ENCODE assay signal across 18 cellular contexts in genomic region chr7:51222916-51223315, GRCh38.
DNase-seq lines count a peak whose midpoint lies in the region; ATAC-seq and TF ChIP-seq lines count a peak whose summit lies in the region.
"Had no signal": no experiment of that assay in that cellular context is flagged by ENCODE, and none has a peak within 500 bp of the region (broad histone marks: within the 10 kb centered on the region; RNA-seq: fewer than 3 reads in every experiment).

No MANE protein-coding gene starts in this region.

- H3K4me3 ChIP-seq in coronary artery: no peak overlapping the region
- no peak overlapping the region for H3K4me3 ChIP-seq in sigmoid colon
- H3K4me3 ChIP-seq in aorta (ENCODE audit: low read length in 2 of 2): no peak overlapping the region
- H3K4me3 ChIP-seq: SJSA1 had no signal

- no peaks in the 10 kb centered on the region for H3K36me3 ChIP-seq in sigmoid colon
- no peaks in the 10 kb centered on the region for H3K36me3 ChIP-seq in aorta (ENCODE audit: control insufficient read depth in 1 of 2, insufficient read depth in 2 of 2, low read length in 1 of 2)
- H3K36me3 ChIP-seq: SJSA1 had no signal

- 77 to 88% methylated on average over 10 of the region's 10 CpGs for WGBS in sigmoid colon, 2 donors
- 85 to 87% methylated on average over 10 of the region's 10 CpGs for WGBS in aorta, 2 donors

- POLR2A ChIA-PET in activated CD8-positive, alpha-beta T cell treated with anti-CD3 and anti-CD28 coated beads, Interleukin-2, amount 10 ng/mL, durations not matched to agents 7 days and 5 days (lab: Charles Lee): no interaction called here

- no peaks in the 10 kb centered on the region for H3K36me3 Mint-ChIP-seq in activated CD8-positive, alpha-beta memory T cell treated with anti-CD3 and anti-CD28 coated beads, Interleukin-2, amount 10 ng/mL, durations not matched to agents 7 days and 5 days
- no peaks in the 10 kb centered on the region for H3K36me3 Mint-ChIP-seq in activated CD8-positive, alpha-beta T cell treated with anti-CD3 and anti-CD28 coated beads, Interleukin-2, amount 10 ng/mL, durations not matched to agents 7 days and 5 days (ENCODE audit: low read depth)
- H3K36me3 Mint-ChIP-seq: CD8-positive, alpha-beta memory T cell had no signal

- no peaks in the 10 kb centered on the region for H3K4me1 Mint-ChIP-seq in activated CD8-positive, alpha-beta memory T cell treated with anti-CD3 and anti-CD28 coated beads, Interleukin-2, amount 10 ng/mL, durations not matched to agents 7 days and 5 days
- no peaks in the 10 kb centered on the region for H3K4me1 Mint-ChIP-seq in activated CD8-positive, alpha-beta T cell treated with anti-CD3 and anti-CD28 coated beads, Interleukin-2, amount 10 ng/mL, durations not matched to agents 7 days and 5 days (ENCODE audit: low read depth)
- H3K4me1 Mint-ChIP-seq: CD8-positive, alpha-beta memory T cell had no signal

- no peak overlapping the region for H3K4me3 Mint-ChIP-seq in activated CD8-positive, alpha-beta memory T cell treated with anti-CD3 and anti-CD28 coated beads, Interleukin-2, amount 10 ng/mL, durations not matched to agents 7 days and 5 days
- H3K4me3 Mint-ChIP-seq in activated CD8-positive, alpha-beta T cell treated with anti-CD3 and anti-CD28 coated beads, Interleukin-2, amount 10 ng/mL, durations not matched to agents 7 days and 5 days: no peak overlapping the region
- H3K4me3 Mint-ChIP-seq: CD8-positive, alpha-beta memory T cell had no signal

- no peak for TF ChIP-seq EP300 in sigmoid colon (IDR thresholded peaks at IDR 0.05)

- CTCF ChIA-PET in activated CD8-positive, alpha-beta memory T cell treated with anti-CD3 and anti-CD28 coated beads, Interleukin-2, amount 10 ng/mL, durations not matched to agents 7 days and 5 days (lab: Charles Lee): interaction anchor here (1.0 kb wide), 1 partner anchor 60 kb away, joined by 4 read pairs; no protein-coding TSS in a partner anchor
- CTCF ChIA-PET in activated CD8-positive, alpha-beta T cell treated with anti-CD3 and anti-CD28 coated beads, Interleukin-2, amount 10 ng/mL, durations not matched to agents 7 days and 5 days (lab: Charles Lee): no interaction called here

- H3K27ac Mint-ChIP-seq in activated CD8-positive, alpha-beta memory T cell treated with anti-CD3 and anti-CD28 coated beads, Interleukin-2, amount 10 ng/mL, durations not matched to agents 7 days and 5 days: no peak overlapping the region
- H3K27ac Mint-ChIP-seq in activated CD8-positive, alpha-beta T cell treated with anti-CD3 and anti-CD28 coated beads, Interleukin-2, amount 10 ng/mL, durations not matched to agents 7 days and 5 days: no peak overlapping the region
- H3K27ac Mint-ChIP-seq: CD8-positive, alpha-beta memory T cell had no signal

- intact Hi-C loops in sigmoid colon (cut with DNase I) (no loop called here), aorta (cut with DNase I) (no loop called here)

- TF ChIP-seq POLR2A in sigmoid colon (IDR thresholded peaks at IDR 0.05): no peak

- peak; percentile 18 for DNase-seq in activated CD8-positive, alpha-beta memory T cell treated with anti-CD3 and anti-CD28 coated beads, Interleukin-2, amount 10 ng/mL, durations not matched to agents 7 days and 5 days
- no peak for DNase-seq in activated CD8-positive, alpha-beta memory T cell treated with anti-CD3 and anti-CD28 coated beads, Interleukin-2, amount 50 U/mL, for 48 hours
- DNase-seq in coronary artery (ENCODE audit: low spot score) (peak; percentile 31), left lobe of liver (ENCODE audit: low spot score) (peak; percentile 35), sigmoid colon (peak; percentile 49), aorta (no peak)
- DNase-seq in activated CD8-positive, alpha-beta T cell treated with anti-CD3 and anti-CD28 coated beads, Interleukin-2, amount 10 ng/mL, durations not matched to agents 7 days and 5 days: no peak
- DNase-seq: CD8-positive, alpha-beta memory T cell; DMS79 treated with DMSO at 0.1 percent for 48 hours; Kasumi-1; NCI-H1417; NCI-H1694 treated with DMSO at 0.1 percent for 48 hours; NCI-H2081 treated with DMSO at 0.1 percent for 48 hours; NCI-H446; NCI-H526 had no signal

- H3K9me3 ChIP-seq in sigmoid colon (no peaks in the 10 kb centered on the region), aorta (ENCODE audit: control insufficient read depth, low read length) (no peaks in the 10 kb centered on the region)
- H3K9me3 ChIP-seq: SJSA1 had no signal

- TF ChIP-seq CTCF in coronary artery (IDR thresholded peaks at IDR 0.05) (no peak), sigmoid colon (IDR thresholded peaks at IDR 0.05) (no peak)

- H3K27me3 ChIP-seq in sigmoid colon: no peaks in the 10 kb centered on the region
- H3K27me3 ChIP-seq in aorta (ENCODE audit: control insufficient read depth in 1 of 2, insufficient read depth in 2 of 2, low read length in 1 of 2): no peaks in the 10 kb centered on the region

- H3K27me3 Mint-ChIP-seq in activated CD8-positive, alpha-beta memory T cell treated with anti-CD3 and anti-CD28 coated beads, Interleukin-2, amount 10 ng/mL, durations not matched to agents 7 days and 5 days: no peaks in the 10 kb centered on the region
- H3K27me3 Mint-ChIP-seq in activated CD8-positive, alpha-beta T cell treated with anti-CD3 and anti-CD28 coated beads, Interleukin-2, amount 10 ng/mL, durations not matched to agents 7 days and 5 days (ENCODE audit: low read depth): no peaks in the 10 kb centered on the region

- H3K27ac ChIP-seq in coronary artery (no peak overlapping the region), sigmoid colon (no peak overlapping the region), aorta (ENCODE audit: low read depth in 1 of 2, low read length in 2 of 2) (no peak overlapping the region)
- H3K27ac ChIP-seq: C4-2B, SJSA1 had no signal

- no peak for ATAC-seq in activated CD8-positive, alpha-beta memory T cell treated with anti-CD3 and anti-CD28 coated beads, Interleukin-2, amount 10 ng/mL, durations not matched to agents 7 days and 5 days
- ATAC-seq in left lobe of liver (peak; percentile 33), aorta (ENCODE audit: low FRiP score) (no peak), HG02885 (IDR thresholded peaks at IDR 0.05; ENCODE audit: poor library complexity, unreplicated experiment) (no peak)
- ATAC-seq in activated CD8-positive, alpha-beta T cell treated with anti-CD3 and anti-CD28 coated beads, Interleukin-2, amount 10 ng/mL, durations not matched to agents 7 days and 5 days: no peak

- H3K9me3 Mint-ChIP-seq in activated CD8-positive, alpha-beta memory T cell treated with anti-CD3 and anti-CD28 coated beads, Interleukin-2, amount 10 ng/mL, durations not matched to agents 7 days and 5 days (ENCODE audit: low read depth): no peaks in the 10 kb centered on the region
- no peaks in the 10 kb centered on the region for H3K9me3 Mint-ChIP-seq in activated CD8-positive, alpha-beta T cell treated with anti-CD3 and anti-CD28 coated beads, Interleukin-2, amount 10 ng/mL, durations not matched to agents 7 days and 5 days (ENCODE audit: insufficient read depth)
- H3K9me3 Mint-ChIP-seq: CD8-positive, alpha-beta memory T cell had no signal

- no peaks in the 10 kb centered on the region for H3K4me1 ChIP-seq in sigmoid colon
- no peaks in the 10 kb centered on the region for H3K4me1 ChIP-seq in aorta (ENCODE audit: control insufficient read depth in 1 of 2, insufficient read depth in 2 of 2, low read length in 2 of 2)
- H3K4me1 ChIP-seq: SJSA1 had no signal

Comparison
In these comparisons a context has a peak if more than half of its experiments do, and no peak if none do; other contexts are left out.
1. DNase-seq: peak in activated CD8-positive, alpha-beta memory T cell treated with anti-CD3 and anti-CD28 coated beads, Interleukin-2, amount 10 ng/mL, durations not matched to agents 7 days and 5 days (single experiment), coronary artery (single experiment), left lobe of liver (single experiment) and sigmoid colon (single experiment); none in activated CD8-positive, alpha-beta memory T cell treated with anti-CD3 and anti-CD28 coated beads, Interleukin-2, amount 50 U/mL, for 48 hours (single experiment), aorta (0 of 2) and activated CD8-positive, alpha-beta T cell treated with anti-CD3 and anti-CD28 coated beads, Interleukin-2, amount 10 ng/mL, durations not matched to agents 7 days and 5 days (single experiment).